Comparison of ENCODE assay signal across 19 cellular contexts in genomic region chr5:128253224-128253623, GRCh38.
"Had no signal": no experiment of that assay in that cellular context is flagged by ENCODE, and none has a peak within 500 bp of the region (broad histone marks: within the 10 kb centered on the region; RNA-seq: fewer than 3 reads in every experiment).

No MANE protein-coding gene starts in this region.

- H3K9ac ChIP-seq: KMS-11, SK-N-SH had no signal

- H3K4me3 ChIP-seq: K562 had no signal

- H3K9me2 ChIP-seq: SK-N-SH had no signal

- ATAC-seq: HepG2, K562 had no signal

- H3K36me3 Mint-ChIP-seq: IgD-negative memory B cell had no signal

- H3K27ac Mint-ChIP-seq: IgD-negative memory B cell had no signal

- H3K27ac ChIP-seq: KMS-11 had no signal

- H3K9me3 ChIP-seq: SK-N-SH had no signal

- DNase-seq: Kasumi-1, MM.1S, NCI-H1092 treated with DMSO at 0.1 percent for 48 hours, NCI-H1436 treated with DMSO at 0.1 percent for 48 hours, NCI-H1694, NCI-H187 treated with DMSO at 0.1 percent for 48 hours, NCI-H2029 treated with DMSO at 0.1 percent for 48 hours, NCI-H2171 treated with DMSO at 0.1 percent for 48 hours, NCI-H345, NCI-H524, NCI-H69, NCI-H774, RPMI8226, SHP77, SK-N-SH had no signal

- H3K4me1 Mint-ChIP-seq: IgD-negative memory B cell had no signal

- H3K4me2 ChIP-seq: KMS-11, SK-N-SH had no signal

- H3K27me3 Mint-ChIP-seq: IgD-negative memory B cell had no signal
